ENCODE assay signal across 11 cellular contexts in the genomic region with DNA sequence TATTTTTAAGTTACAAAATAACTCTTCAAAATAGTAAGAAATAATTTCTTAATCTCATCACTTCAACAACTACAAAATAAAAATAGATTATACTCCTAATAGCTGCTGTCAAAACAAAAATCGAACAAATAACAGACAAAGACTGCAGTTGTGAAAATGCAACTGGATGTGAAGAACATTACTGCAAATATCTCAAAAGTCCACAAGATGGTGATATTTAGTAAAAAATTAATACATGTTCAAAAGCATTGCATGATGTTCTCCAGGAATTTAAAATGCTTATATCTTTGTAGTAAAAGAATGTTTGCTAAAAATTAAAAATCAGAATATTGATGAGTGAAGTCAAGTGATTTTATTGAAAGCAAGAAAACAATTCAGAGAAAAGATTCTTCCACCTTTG.
DNase-seq lines count a peak whose midpoint lies in the region; ATAC-seq and TF ChIP-seq lines count a peak whose summit lies in the region.
"Had no signal": no experiment of that assay in that cellular context is flagged by ENCODE, and none has a peak within 500 bp of the region (broad histone marks: within the 10 kb centered on the region; RNA-seq: fewer than 3 reads in every experiment).

No MANE protein-coding gene starts in this region.

- H3K27ac ChIP-seq in A673 (ENCODE audit: low read depth, low read length, poor library complexity, severe bottlenecking) (no peak overlapping the region), HCT116 (ENCODE audit: low read depth, low read length) (no peak overlapping the region), VCaP (no peak overlapping the region)
- H3K27ac ChIP-seq: epithelial cell of prostate had no signal

- TF ChIP-seq POLR2A in HCT116 (IDR thresholded peaks at IDR 0.05; ENCODE audit: borderline replicate concordance, extremely low read depth, insufficient read depth, insufficient read length) = no peak

- intact Hi-C loops in A673 (cut with micrococcal nuclease; ENCODE audit: unreplicated experiment) (loop anchor here (10.0 kb wide), 1 partner anchor 121 kb away; no protein-coding TSS in a partner anchor), HCT116 (cut with micrococcal nuclease) (no loop called here)

- BruUV-seq in A673 (replicated peaks; lab: Mats Ljungman, UMichigan) (no TSS peak), HCT116 (replicated peaks; lab: Mats Ljungman, UMichigan) (no TSS peak)

- no peaks in the 10 kb centered on the region for H3K9me2 ChIP-seq in HCT116 (ENCODE audit: insufficient read depth)

- H3K27me3 ChIP-seq in A673 (replicated peaks; ENCODE audit: insufficient read depth, low read depth, low read length, poor library complexity) (no peaks in the 10 kb centered on the region), HCT116 (ENCODE audit: insufficient read depth, low read length) (no peaks in the 10 kb centered on the region; the same call in 1 of the 2 replicates)

- no peaks in the 10 kb centered on the region for H4K20me1 ChIP-seq in HCT116 (ENCODE audit: insufficient read depth)

- H3K79me2 ChIP-seq in HCT116 (ENCODE audit: insufficient read depth, low read length) = no peaks in the 10 kb centered on the region

- peak; percentile 44 for DNase-seq in A673 (ENCODE audit: low spot score)
- no peak for DNase-seq in HCT116 (ENCODE audit: low read depth, low spot score)
- peak; percentile 31 for DNase-seq in kidney tubule cell (ENCODE audit: low spot score)
- DNase-seq in GM20000 (ENCODE audit: low spot score) = no peak
- DNase-seq in COLO668 (lab: John Stamatoyannopoulos, UW; ENCODE audit: unreplicated experiment) = no peak
- DNase-seq in NCI-H1436 (lab: John Stamatoyannopoulos, UW) = no peak
- DNase-seq: activated CD8-positive, alpha-beta memory T cell treated with anti-CD3 and anti-CD28 coated beads, Interleukin-2, amount 50 U/mL, for 4 hours; right cardiac atrium had no signal

- no peak for ATAC-seq in HCT116
- no peak for ATAC-seq in GM18870 (IDR thresholded peaks at IDR 0.05; ENCODE audit: unreplicated experiment)
- ATAC-seq: right cardiac atrium had no signal

- peaks cover 6% of the 10 kb centered on the region for H3K36me3 ChIP-seq in A673 (ENCODE audit: insufficient read depth, low read length, poor library complexity, severe bottlenecking)
- H3K36me3 ChIP-seq in HCT116 (ENCODE audit: control insufficient read depth in 1 of 2, insufficient read depth in 2 of 2, low read length in 2 of 2) = no peaks in the 10 kb centered on the region

- peak; percentile 28; the same call in 1 of the 2 replicates for TF ChIP-seq RAD21 in HCT116 (IDR thresholded peaks at IDR 0.05; ENCODE audit: low read depth)

- POLR2A ChIA-PET in A673 (lab: Charles Lee; ENCODE audit: low non-redundant PET) (no interaction called here), HCT116 (lab: Charles Lee) (no interaction called here)

- H3K4me1 ChIP-seq in A673 (ENCODE audit: insufficient read depth, low read length, poor library complexity, severe bottlenecking) = no peaks in the 10 kb centered on the region
- H3K4me1 ChIP-seq in HCT116 (ENCODE audit: control insufficient read depth in 1 of 2, insufficient read depth in 2 of 2, low read length in 2 of 2) = no peaks in the 10 kb centered on the region

- peak; percentile 61 for TF ChIP-seq CTCF in A673 (conservative IDR thresholded peaks at IDR 0.05; ENCODE audit: low read depth, low read length)
- TF ChIP-seq CTCF in HCT116 (IDR thresholded peaks at IDR 0.05 in 2 of 3, conservative IDR thresholded peaks at IDR 0.05 in 1 of 3; ENCODE audit: borderline replicate concordance in 1 of 3, insufficient read depth in 1 of 3, low read depth in 2 of 3, low read length in 2 of 3) = peak in 1 of 3 experiments; percentile 39; a peak in 2 of 6 replicates
- peak; percentile 63 for TF ChIP-seq CTCF in VCaP (conservative IDR thresholded peaks at IDR 0.05)
- TF ChIP-seq CTCF in GM20000 (IDR thresholded peaks at IDR 0.05; ENCODE audit: extremely low read depth, missing control alignments) = no peak

- H3K9me3 ChIP-seq in A673 (ENCODE audit: low read depth, low read length, poor library complexity, severe bottlenecking) (no peaks in the 10 kb centered on the region), HCT116 (ENCODE audit: control insufficient read depth in 1 of 2, insufficient read depth in 1 of 2, low read depth in 1 of 2, low read length in 2 of 2) (no peaks in the 10 kb centered on the region)

- RAD21 ChIA-PET in HCT116 (lab: Charles Lee; ENCODE audit: low non-redundant PET in 1 of 2, low total read pairs in 2 of 2, uncharacterized antibody in 2 of 2, unreplicated experiment in 2 of 2) = no interaction called here

- H3K9ac ChIP-seq in HCT116 (ENCODE audit: low read length) = no peak overlapping the region

- CTCF ChIA-PET in A673 (lab: Charles Lee) = no interaction called here
- CTCF ChIA-PET in HCT116 (lab: Charles Lee) = interaction anchor here (1.4 kb wide), 1 partner anchor 1220 kb away, joined by 5 read pairs; no protein-coding TSS in a partner anchor

- no peak overlapping the region for H2AFZ ChIP-seq in HCT116 (ENCODE audit: low read depth, low read length, poor library complexity, severe bottlenecking)

- H3K4me2 ChIP-seq in HCT116 (ENCODE audit: low read length) = no peak overlapping the region

- H3K4me3 ChIP-seq in A673 (ENCODE audit: low read depth, low read length, poor library complexity, severe bottlenecking) (no peak overlapping the region), HCT116 (replicated peaks in 1 of 2; ENCODE audit: low read depth in 1 of 2, low read length in 2 of 2) (no peak overlapping the region)

TF ChIP-seq in HCT116, 20 proteins besides CTCF, POLR2A, EP300 and RAD21 (continues in another document):
- TF ChIP-seq SP1 (IDR thresholded peaks at IDR 0.05; ENCODE audit: low read depth) (no peak), ZNF274 (IDR thresholded peaks at IDR 0.05; ENCODE audit: low read depth, low read length) (no peak), POLR2AphosphoS5 (IDR thresholded peaks at IDR 0.05; ENCODE audit: low read depth, low read length) (no peak), ELF1 (IDR thresholded peaks at IDR 0.05; ENCODE audit: borderline replicate concordance, low read depth) (no peak), ZBTB33 (IDR thresholded peaks at IDR 0.05; ENCODE audit: extremely low read depth, insufficient replicate concordance, low read length) (no peak), EZH2phosphoT487 (IDR thresholded peaks at IDR 0.05; ENCODE audit: borderline replicate concordance) (no peak), ZFX (IDR thresholded peaks at IDR 0.05) (no peak), EGR1 (IDR thresholded peaks at IDR 0.05; ENCODE audit: low read depth) (no peak), CEBPB (IDR thresholded peaks at IDR 0.05; ENCODE audit: low read depth) (no peak), FOSL1 (IDR thresholded peaks at IDR 0.05; ENCODE audit: low read depth) (no peak), SRF (IDR thresholded peaks at IDR 0.05; ENCODE audit: low read depth) (no peak), EZH2 (IDR thresholded peaks at IDR 0.05) (no peak), YY1 (IDR thresholded peaks at IDR 0.05; ENCODE audit: extremely low read depth, insufficient replicate concordance, low read depth, low read length) (no peak), JUND (IDR thresholded peaks at IDR 0.05) (no peak), TCF7L2 (IDR thresholded peaks at IDR 0.05; ENCODE audit: borderline replicate concordance, extremely low read depth, insufficient read depth, insufficient read length) (no peak)
- TF ChIP-seq, protein P1, sequence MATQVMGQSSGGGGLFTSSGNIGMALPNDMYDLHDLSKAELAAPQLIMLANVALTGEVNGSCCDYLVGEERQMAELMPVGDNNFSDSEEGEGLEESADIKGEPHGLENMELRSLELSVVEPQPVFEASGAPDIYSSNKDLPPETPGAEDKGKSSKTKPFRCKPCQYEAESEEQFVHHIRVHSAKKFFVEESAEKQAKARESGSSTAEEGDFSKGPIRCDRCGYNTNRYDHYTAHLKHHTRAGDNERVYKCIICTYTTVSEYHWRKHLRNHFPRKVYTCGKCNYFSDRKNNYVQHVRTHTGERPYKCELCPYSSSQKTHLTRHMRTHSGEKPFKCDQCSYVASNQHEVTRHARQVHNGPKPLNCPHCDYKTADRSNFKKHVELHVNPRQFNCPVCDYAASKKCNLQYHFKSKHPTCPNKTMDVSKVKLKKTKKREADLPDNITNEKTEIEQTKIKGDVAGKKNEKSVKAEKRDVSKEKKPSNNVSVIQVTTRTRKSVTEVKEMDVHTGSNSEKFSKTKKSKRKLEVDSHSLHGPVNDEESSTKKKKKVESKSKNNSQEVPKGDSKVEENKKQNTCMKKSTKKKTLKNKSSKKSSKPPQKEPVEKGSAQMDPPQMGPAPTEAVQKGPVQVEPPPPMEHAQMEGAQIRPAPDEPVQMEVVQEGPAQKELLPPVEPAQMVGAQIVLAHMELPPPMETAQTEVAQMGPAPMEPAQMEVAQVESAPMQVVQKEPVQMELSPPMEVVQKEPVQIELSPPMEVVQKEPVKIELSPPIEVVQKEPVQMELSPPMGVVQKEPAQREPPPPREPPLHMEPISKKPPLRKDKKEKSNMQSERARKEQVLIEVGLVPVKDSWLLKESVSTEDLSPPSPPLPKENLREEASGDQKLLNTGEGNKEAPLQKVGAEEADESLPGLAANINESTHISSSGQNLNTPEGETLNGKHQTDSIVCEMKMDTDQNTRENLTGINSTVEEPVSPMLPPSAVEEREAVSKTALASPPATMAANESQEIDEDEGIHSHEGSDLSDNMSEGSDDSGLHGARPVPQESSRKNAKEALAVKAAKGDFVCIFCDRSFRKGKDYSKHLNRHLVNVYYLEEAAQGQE (IDR thresholded peaks at IDR 0.05; ENCODE audit: low read depth) = no peak
- TF ChIP-seq, protein P2, sequence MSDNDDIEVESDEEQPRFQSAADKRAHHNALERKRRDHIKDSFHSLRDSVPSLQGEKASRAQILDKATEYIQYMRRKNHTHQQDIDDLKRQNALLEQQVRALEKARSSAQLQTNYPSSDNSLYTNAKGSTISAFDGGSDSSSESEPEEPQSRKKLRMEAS (IDR thresholded peaks at IDR 0.05) = no peak

Comparison
In these comparisons a context has a peak if more than half of its experiments do, and no peak if none do; other contexts are left out.
1. DNase-seq: peak in A673 (single experiment) and kidney tubule cell (single experiment); none in HCT116 (single experiment), GM20000 (single experiment), COLO668 (single experiment) and NCI-H1436 (single experiment).